Comparison of ENCODE assay signal across 27 cellular contexts in genomic region chr9:9970514-9970913, GRCh38.
DNase-seq lines count a peak whose midpoint lies in the region; ATAC-seq and TF ChIP-seq lines count a peak whose summit lies in the region.
"Had no signal": no experiment of that assay in that cellular context is flagged by ENCODE, and none has a peak within 500 bp of the region (broad histone marks: within the 10 kb centered on the region; RNA-seq: fewer than 3 reads in every experiment).

No MANE protein-coding gene starts in this region.

- H3K4me1 ChIP-seq in GM23338 (ENCODE audit: insufficient read depth): no peaks in the 10 kb centered on the region; the same call in 1 of the 2 replicates
- H3K4me1 ChIP-seq in neural progenitor cell: peaks cover 14% of the 10 kb centered on the region
- no peaks in the 10 kb centered on the region for H3K4me1 ChIP-seq in A673 (ENCODE audit: insufficient read depth, low read length, poor library complexity, severe bottlenecking)
- no peaks in the 10 kb centered on the region for H3K4me1 ChIP-seq in right cardiac atrium (ENCODE audit: control insufficient read depth, insufficient read depth, low read length)
- H3K4me1 ChIP-seq: A549, BE2C, BLaER1 had no signal

- no TSS peak for BruUV-seq in A673 (replicated peaks; lab: Mats Ljungman, UMichigan)

- H3K4me1 Mint-ChIP-seq in GM23338: peaks cover 6% of the 10 kb centered on the region
- H3K4me1 Mint-ChIP-seq in WTC11: peaks cover 4% of the 10 kb centered on the region
- peaks cover 4% of the 10 kb centered on the region for H3K4me1 Mint-ChIP-seq in neural progenitor cell
- H3K4me1 Mint-ChIP-seq in stimulated activated effector memory CD8-positive, alpha-beta T cell treated with anti-CD3 and anti-CD28 coated beads, Interleukin-12 subunit alpha, Interleukin-12 subunit beta, amount 100 ng/mL, for 72 hours: no peaks in the 10 kb centered on the region
- H3K4me1 Mint-ChIP-seq: CD14-positive monocyte; CD4-positive, alpha-beta memory T cell; CD4-positive, CD25-positive, alpha-beta regulatory T cell; CD8-positive, alpha-beta memory T cell had no signal

- intact Hi-C loops in A673 (cut with micrococcal nuclease; ENCODE audit: unreplicated experiment) (no loop called here), right cardiac atrium (cut with DNase I) (no loop called here)

- H3K9ac ChIP-seq in neural progenitor cell: no peak overlapping the region
- H3K9ac ChIP-seq: BLaER1 had no signal

- H3K4me3 ChIP-seq in GM23338 (no peak overlapping the region), neural progenitor cell (no peak overlapping the region), A673 (ENCODE audit: low read depth, low read length, poor library complexity, severe bottlenecking) (no peak overlapping the region), right cardiac atrium (ENCODE audit: low read length) (no peak overlapping the region)
- H3K4me3 ChIP-seq: A549, BLaER1, GM12878 had no signal

- H3K36me3 Mint-ChIP-seq in GM23338 (ENCODE audit: low read depth): no peaks in the 10 kb centered on the region
- H3K36me3 Mint-ChIP-seq in WTC11: no peaks in the 10 kb centered on the region
- no peaks in the 10 kb centered on the region for H3K36me3 Mint-ChIP-seq in neural progenitor cell
- no peaks in the 10 kb centered on the region for H3K36me3 Mint-ChIP-seq in stimulated activated effector memory CD8-positive, alpha-beta T cell treated with anti-CD3 and anti-CD28 coated beads, Interleukin-12 subunit alpha, Interleukin-12 subunit beta, amount 100 ng/mL, for 72 hours
- H3K36me3 Mint-ChIP-seq: CD14-positive monocyte; CD4-positive, CD25-positive, alpha-beta regulatory T cell; CD8-positive, alpha-beta memory T cell had no signal

- H3K9me3 Mint-ChIP-seq in GM23338 (no peaks in the 10 kb centered on the region), WTC11 (no peaks in the 10 kb centered on the region), neural progenitor cell (no peaks in the 10 kb centered on the region)
- peaks cover 3% of the 10 kb centered on the region for H3K9me3 Mint-ChIP-seq in stimulated activated effector memory CD8-positive, alpha-beta T cell treated with anti-CD3 and anti-CD28 coated beads, Interleukin-12 subunit alpha, Interleukin-12 subunit beta, amount 100 ng/mL, for 72 hours
- H3K9me3 Mint-ChIP-seq: CD14-positive monocyte had no signal

- no peaks in the 10 kb centered on the region for H3K79me2 ChIP-seq in GM23338 (replicated peaks; ENCODE audit: insufficient read depth)
- no peaks in the 10 kb centered on the region for H3K79me2 ChIP-seq in neural progenitor cell (ENCODE audit: low read depth)

- H3K27me3 Mint-ChIP-seq in GM23338 (ENCODE audit: insufficient read depth, low read depth, poor library complexity): no peaks in the 10 kb centered on the region
- H3K27me3 Mint-ChIP-seq in WTC11 (ENCODE audit: low read depth): no peaks in the 10 kb centered on the region
- no peaks in the 10 kb centered on the region for H3K27me3 Mint-ChIP-seq in neural progenitor cell (ENCODE audit: insufficient read depth, low read depth)
- H3K27me3 Mint-ChIP-seq: CD4-positive, alpha-beta memory T cell; CD4-positive, CD25-positive, alpha-beta regulatory T cell; CD8-positive, alpha-beta memory T cell had no signal

- H3K36me3 ChIP-seq in GM23338 (ENCODE audit: insufficient read depth) (no peaks in the 10 kb centered on the region), neural progenitor cell (no peaks in the 10 kb centered on the region), A673 (ENCODE audit: insufficient read depth, low read length, poor library complexity, severe bottlenecking) (no peaks in the 10 kb centered on the region)
- H3K36me3 ChIP-seq: BE2C, BLaER1 had no signal

- DNase-seq in GM23338 (ENCODE audit: low spot score): no peak
- peak; percentile 15 for DNase-seq in NCI-H69 (lab: John Stamatoyannopoulos, UW)
- no peak for DNase-seq in WTC11 (ENCODE audit: low spot score)
- peak; percentile 75 for DNase-seq in neural progenitor cell (ENCODE audit: low spot score)
- no peak for DNase-seq in activated CD4-positive, CD25-positive, alpha-beta regulatory T cell treated with anti-CD3 and anti-CD28 coated beads, Interleukin-2, amount 50 U/mL, for 72 hours
- no peak for DNase-seq in A673 (ENCODE audit: low spot score)
- DNase-seq in right cardiac atrium: no peak
- DNase-seq in stimulated activated effector memory CD8-positive, alpha-beta T cell treated with anti-CD3 and anti-CD28 coated beads, Interleukin-12 subunit alpha, Interleukin-12 subunit beta, amount 100 ng/mL, for 72 hours (ENCODE audit: low spot score in 2 of 2): no peak
- DNase-seq: ACHN; BE2C; C1 segment of cervical spinal cord; CD4-positive, alpha-beta memory T cell; CD4-positive, CD25-positive, alpha-beta regulatory T cell; CD8-positive, alpha-beta memory T cell; COR-L47; DMS 273 treated with DMSO at 0.1 percent for 48 hours; DMS153; DMS53; DMS79; DND-41; EL; GDM1 had no signal

- ATAC-seq in GM23338 (peak; percentile 60), WTC11 (peak; percentile 53), right cardiac atrium (no peak)
- ATAC-seq in stimulated activated effector memory CD8-positive, alpha-beta T cell treated with anti-CD3 and anti-CD28 coated beads, Interleukin-12 subunit alpha, Interleukin-12 subunit beta, amount 100 ng/mL, for 72 hours: no peak
- ATAC-seq: A549, GM12878 had no signal

- H3K27ac Mint-ChIP-seq in GM23338 (no peak overlapping the region), WTC11 (no peak overlapping the region), neural progenitor cell (no peak overlapping the region)
- no peak overlapping the region for H3K27ac Mint-ChIP-seq in stimulated activated effector memory CD8-positive, alpha-beta T cell treated with anti-CD3 and anti-CD28 coated beads, Interleukin-12 subunit alpha, Interleukin-12 subunit beta, amount 100 ng/mL, for 72 hours
- H3K27ac Mint-ChIP-seq: CD14-positive monocyte; CD4-positive, alpha-beta memory T cell; CD4-positive, CD25-positive, alpha-beta regulatory T cell; CD8-positive, alpha-beta memory T cell had no signal

- H3K4me3 Mint-ChIP-seq in GM23338 (no peak overlapping the region), WTC11 (no peak overlapping the region), neural progenitor cell (no peak overlapping the region)
- no peak overlapping the region for H3K4me3 Mint-ChIP-seq in stimulated activated effector memory CD8-positive, alpha-beta T cell treated with anti-CD3 and anti-CD28 coated beads, Interleukin-12 subunit alpha, Interleukin-12 subunit beta, amount 100 ng/mL, for 72 hours
- H3K4me3 Mint-ChIP-seq: CD14-positive monocyte; CD4-positive, alpha-beta memory T cell; CD4-positive, CD25-positive, alpha-beta regulatory T cell; CD8-positive, alpha-beta memory T cell had no signal

- no peaks in the 10 kb centered on the region for H3K9me3 ChIP-seq in neural progenitor cell (ENCODE audit: low read depth)
- H3K9me3 ChIP-seq in A673 (ENCODE audit: low read depth, low read length, poor library complexity, severe bottlenecking): no peaks in the 10 kb centered on the region
- H3K9me3 ChIP-seq in right cardiac atrium (ENCODE audit: control insufficient read depth, low read length): no peaks in the 10 kb centered on the region
- H3K9me3 ChIP-seq: A549, BE2C, BLaER1 had no signal

- H3K4me2 ChIP-seq in GM23338 (no peak overlapping the region), neural progenitor cell (peak overlapping the region; percentile 4)
- H3K4me2 ChIP-seq: A549, BLaER1 had no signal

- CTCF ChIA-PET in WTC11 (lab: Charles Lee) (interaction anchor here (0.6 to 1.7 kb wide), 2 partner anchors 28 to 56 kb away, joined by 3 to 7 read pairs; no protein-coding TSS in a partner anchor), A673 (lab: Charles Lee) (no interaction called here)

- no peaks in the 10 kb centered on the region for H3K9me2 ChIP-seq in GM23338 (ENCODE audit: insufficient read depth)

- no peaks in the 10 kb centered on the region for H3K27me3 ChIP-seq in GM23338 (ENCODE audit: insufficient read depth)
- no peaks in the 10 kb centered on the region for H3K27me3 ChIP-seq in neural progenitor cell
- H3K27me3 ChIP-seq in A673 (replicated peaks; ENCODE audit: insufficient read depth, low read depth, low read length, poor library complexity): no peaks in the 10 kb centered on the region
- no peaks in the 10 kb centered on the region for H3K27me3 ChIP-seq in right cardiac atrium (ENCODE audit: control insufficient read depth, insufficient read depth)
- H3K27me3 ChIP-seq: BE2C, BLaER1 had no signal

- 93% methylated on average over 5 of the region's 5 CpGs for WGBS in right cardiac atrium

- H4K20me1 ChIP-seq in GM23338 (replicated peaks; ENCODE audit: insufficient read depth): no peaks in the 10 kb centered on the region
- no peaks in the 10 kb centered on the region for H4K20me1 ChIP-seq in neural progenitor cell (ENCODE audit: low read depth)
- H4K20me1 ChIP-seq: BLaER1 had no signal

- H2AFZ ChIP-seq in GM23338: 0 out of 2 replicates have a peak overlapping the region, but pooled peaks have one; percentile 11
- no peak overlapping the region for H2AFZ ChIP-seq in neural progenitor cell (replicated peaks)

- H3K27ac ChIP-seq in GM23338 (ENCODE audit: low read depth) (peak overlapping the region; percentile 45; the same call in 1 of the 2 replicates), neural progenitor cell (no peak overlapping the region), A673 (ENCODE audit: low read depth, low read length, poor library complexity, severe bottlenecking) (no peak overlapping the region), right cardiac atrium (ENCODE audit: low read length) (no peak overlapping the region)
- H3K27ac ChIP-seq: 22Rv1, A549, BLaER1 had no signal

- TF ChIP-seq CTCF in GM23338 (conservative IDR thresholded peaks at IDR 0.05; ENCODE audit: low read depth in 2 of 2): no peak
- no peak for TF ChIP-seq CTCF in WTC11 (IDR thresholded peaks at IDR 0.05)
- TF ChIP-seq CTCF in neural progenitor cell (IDR thresholded peaks at IDR 0.05): no peak
- no peak for TF ChIP-seq CTCF in A673 (conservative IDR thresholded peaks at IDR 0.05; ENCODE audit: low read depth, low read length)

- H3F3A ChIP-seq in GM23338 (replicated peaks; ENCODE audit: low read depth): no peaks in the 10 kb centered on the region
- peaks cover 10% of the 10 kb centered on the region for H3F3A ChIP-seq in neural progenitor cell (ENCODE audit: low read depth)

- POLR2A ChIA-PET in WTC11 (lab: Charles Lee) (no interaction called here), A673 (lab: Charles Lee; ENCODE audit: low non-redundant PET) (no interaction called here)

TF ChIP-seq in GM23338, 12 proteins besides CTCF, POLR2A, EP300 and RAD21 (continues in another document):
- TF ChIP-seq POLR2AphosphoS5 (IDR thresholded peaks at IDR 0.05; ENCODE audit: low read depth): no peak

TF ChIP-seq in WTC11, 78 proteins besides CTCF, POLR2A, EP300 and RAD21 (continues in another document):
- TF ChIP-seq SMAD3 (CRISPR knock-in tag; IDR thresholded peaks at IDR 0.05; ENCODE audit: borderline replicate concordance) (no peak), ZNF232 (CRISPR knock-in tag; IDR thresholded peaks at IDR 0.05) (no peak), NFYB (CRISPR knock-in tag; conservative IDR thresholded peaks at IDR 0.05; ENCODE audit: low read depth) (no peak), FOXJ3 (CRISPR knock-in tag; IDR thresholded peaks at IDR 0.05; ENCODE audit: borderline replicate concordance) (no peak), HMGA2 (CRISPR knock-in tag; IDR thresholded peaks at IDR 0.05) (no peak), FOXK1 (CRISPR knock-in tag; IDR thresholded peaks at IDR 0.05) (no peak)

Comparison
In these comparisons a context has a peak if more than half of its experiments do, and no peak if none do; other contexts are left out.
1. ATAC-seq: peak in GM23338 (single experiment) and WTC11 (single experiment); none in right cardiac atrium (0 of 2) and stimulated activated effector memory CD8-positive, alpha-beta T cell treated with anti-CD3 and anti-CD28 coated beads, Interleukin-12 subunit alpha, Interleukin-12 subunit beta, amount 100 ng/mL, for 72 hours (single experiment).
2. DNase-seq: peak in NCI-H69 (single experiment) and neural progenitor cell (single experiment); none in GM23338 (single experiment), WTC11 (single experiment), activated CD4-positive, CD25-positive, alpha-beta regulatory T cell treated with anti-CD3 and anti-CD28 coated beads, Interleukin-2, amount 50 U/mL, for 72 hours (single experiment), A673 (single experiment), right cardiac atrium (0 of 3) and stimulated activated effector memory CD8-positive, alpha-beta T cell treated with anti-CD3 and anti-CD28 coated beads, Interleukin-12 subunit alpha, Interleukin-12 subunit beta, amount 100 ng/mL, for 72 hours (0 of 2).